Comparison of ENCODE assay signal across 27 cellular contexts in genomic region chr22:27808730-27809129, GRCh38.
"Had no signal": no experiment of that assay in that cellular context is flagged by ENCODE, and none has a peak within 500 bp of the region (broad histone marks: within the 10 kb centered on the region; RNA-seq: fewer than 3 reads in every experiment).

No MANE protein-coding gene starts in this region.

- ATAC-seq: activated naive CD4-positive, alpha-beta T cell treated with anti-CD3 and anti-CD28 coated beads, Interleukin-2, amount 50 U/mL, for 72 hours; activated naive CD8-positive, alpha-beta T cell treated with anti-CD3 and anti-CD28 coated beads, Interleukin-2, amount 50 U/mL, for 24 hours; activated T-cell treated with anti-CD3 and anti-CD28 coated beads, Interleukin-2, amount 50 U/mL, for 4 hours; PC-3; T-helper 17 cell had no signal

- H3K27ac Mint-ChIP-seq: activated B cell treated with CpG ODN at 0.5 μM for 24 hours; activated CD4-positive, alpha-beta memory T cell treated with anti-CD3 and anti-CD28 coated beads for 36 hours; activated CD4-positive, alpha-beta T cell treated with anti-CD3 and anti-CD28 coated beads, Interleukin-2, amount 10 ng/mL, durations not matched to agents 7 days and 5 days; activated naive CD4-positive, alpha-beta T cell treated with anti-CD3 and anti-CD28 coated beads, Interleukin-2, amount 50 U/mL, for 72 hours; activated naive CD8-positive, alpha-beta T cell treated with anti-CD3 and anti-CD28 coated beads, Interleukin-2, amount 50 U/mL, for 24 hours; T-helper 17 cell had no signal

- FAIRE-seq: astrocyte, RCC 7860, TTC549 had no signal

- H3K27ac ChIP-seq: brain microvascular endothelial cell, cardiac muscle cell had no signal

- H3K9me3 Mint-ChIP-seq: activated B cell treated with CpG ODN at 0.5 μM for 24 hours; activated CD4-positive, alpha-beta memory T cell treated with anti-CD3 and anti-CD28 coated beads for 36 hours; activated CD4-positive, alpha-beta T cell treated with anti-CD3 and anti-CD28 coated beads, Interleukin-2, amount 10 ng/mL, durations not matched to agents 7 days and 5 days; activated naive CD4-positive, alpha-beta T cell treated with anti-CD3 and anti-CD28 coated beads, Interleukin-2, amount 50 U/mL, for 72 hours; activated naive CD8-positive, alpha-beta T cell treated with anti-CD3 and anti-CD28 coated beads, Interleukin-2, amount 50 U/mL, for 24 hours; activated T-cell treated with anti-CD3 and anti-CD28 coated beads, Interleukin-2, amount 50 U/mL, for 4 hours had no signal

- H3K4me3 Mint-ChIP-seq: activated B cell treated with CpG ODN at 0.5 μM for 24 hours; activated CD4-positive, alpha-beta memory T cell treated with anti-CD3 and anti-CD28 coated beads for 36 hours; activated CD4-positive, alpha-beta T cell treated with anti-CD3 and anti-CD28 coated beads, Interleukin-2, amount 10 ng/mL, durations not matched to agents 7 days and 5 days; activated naive CD8-positive, alpha-beta T cell treated with anti-CD3 and anti-CD28 coated beads, Interleukin-2, amount 50 U/mL, for 24 hours; activated T-cell treated with anti-CD3 and anti-CD28 coated beads, Interleukin-2, amount 50 U/mL, for 4 hours; T-helper 17 cell had no signal

- H3K36me3 Mint-ChIP-seq: activated CD4-positive, alpha-beta memory T cell treated with anti-CD3 and anti-CD28 coated beads for 36 hours; activated naive CD4-positive, alpha-beta T cell treated with anti-CD3 and anti-CD28 coated beads, Interleukin-2, amount 50 U/mL, for 72 hours had no signal

- H3K27me3 ChIP-seq: brain microvascular endothelial cell, cardiac muscle cell had no signal

- H3K4me1 Mint-ChIP-seq: activated CD4-positive, alpha-beta T cell treated with anti-CD3 and anti-CD28 coated beads, Interleukin-2, amount 10 ng/mL, durations not matched to agents 7 days and 5 days had no signal

- DNase-seq: activated B cell treated with CpG ODN at 0.5 μM for 24 hours; activated CD4-positive, alpha-beta memory T cell treated with anti-CD3 and anti-CD28 coated beads for 36 hours; activated CD4-positive, alpha-beta T cell treated with anti-CD3 and anti-CD28 coated beads for 1 hour; activated CD4-positive, alpha-beta T cell treated with anti-CD3 and anti-CD28 coated beads, Interleukin-2, amount 10 ng/mL, durations not matched to agents 7 days and 5 days; activated CD8-positive, alpha-beta memory T cell treated with anti-CD3 and anti-CD28 coated beads for 24 hours; activated effector memory CD4-positive, alpha-beta T cell treated with anti-CD3 and anti-CD28 coated beads, Interleukin-2, amount 50 U/mL, for 16 hours; activated naive CD4-positive, alpha-beta T cell treated with Interleukin-2 at 50 U/mL for 16 hours; activated naive CD8-positive, alpha-beta T cell treated with anti-CD3 and anti-CD28 coated beads, Interleukin-2, amount 50 U/mL, for 24 hours; activated T-cell treated with anti-CD3 and anti-CD28 coated beads, Interleukin-2, amount 50 U/mL, for 4 hours; amniotic stem cell; brain microvascular endothelial cell; KG1; NCI-H1048; NCI-H146; NCI-H1930; NCI-H345; NCI-H510A; NCI-H526 treated with DMSO at 0.1 percent for 48 hours; NK-92 treated with Interleukin-12 subunit alpha and Interleukin-12 subunit beta, amount 100 ng/mL, for 24 hours; PC-3; T-helper 17 cell; T-helper 9 cell had no signal

- H3K4me3 ChIP-seq: cardiac muscle cell had no signal

- H3K36me3 ChIP-seq: brain microvascular endothelial cell, cardiac muscle cell had no signal
